8 cellular contexts compared by ENCODE assay signal in genomic region chr4:121900132-121900983, GRCh38. TPM values are rescaled to one million over a fixed set of nuclear protein-coding genes. Genes with fewer than 3 reads are reported as not detected.
DNase-seq lines count a peak whose midpoint lies in the region; ATAC-seq and TF ChIP-seq lines count a peak whose summit lies in the region.

No MANE protein-coding gene starts in this region.

- DNase-seq in ELR (ENCODE audit: low read depth) (peak; percentile 61), HT-29 (ENCODE audit: low spot score) (peak; percentile 77), RPMI7951 (ENCODE audit: low read depth) (peak; percentile 40), germinal center (ENCODE audit: low spot score) (peak; percentile 52), prostate gland (ENCODE audit: low spot score) (peak; percentile 32), NCI-H774 (lab: John Stamatoyannopoulos, UW) (no peak)
- DNase-seq in activated naive CD4-positive, alpha-beta T cell treated with Interleukin-2 at 50 U/mL for 16 hours: peak; percentile 45

- intact Hi-C loops in prostate gland (cut with DNase I): loop anchor here (5.0 kb wide), 1 partner anchor 677 kb away; no protein-coding TSS in a partner anchor

- whole genome bisulfite sequencing in prostate gland: 65% methylated on average over 4 of the region's 4 CpGs

- H3K4me1 ChIP-seq in prostate gland (replicated peaks): no peaks in the 10 kb centered on the region

- H3K36me3 ChIP-seq in prostate gland: no peaks in the 10 kb centered on the region

- ATAC-seq in GM21526 (IDR thresholded peaks at IDR 0.05; ENCODE audit: low FRiP score, unreplicated experiment): peak; percentile 87

- no peaks in the 10 kb centered on the region for H3K27me3 ChIP-seq in prostate gland (replicated peaks; ENCODE audit: insufficient read depth)

- no peaks in the 10 kb centered on the region for H3K9me3 ChIP-seq in prostate gland

- no peak overlapping the region for H3K4me3 ChIP-seq in prostate gland

- no peak overlapping the region for H3K27ac ChIP-seq in prostate gland

- TF ChIP-seq CTCF in prostate gland (IDR thresholded peaks at IDR 0.05): peak; percentile 15 to 70 (median 53)

- no peak for TF ChIP-seq POLR2A in prostate gland (IDR thresholded peaks at IDR 0.05)

RNA-seq across cellular contexts. Expression of gene BBS7, which starts 30.1 kb away (rescaled TPM):
- 7.6 and 10.0 TPM in 2 replicates for total RNA-seq in HT-29 (2014; rRNA removed; shearing (Covaris generic))
- total RNA-seq in RPMI7951 (2014; rRNA removed; shearing (Covaris generic)): 13.9 and 15.4 TPM in 2 replicates
- total RNA-seq in prostate gland: 10 to 100 TPM; 10.1 to 17.1 TPM

RNA-seq across cellular contexts. Expression of gene TRPC3, which starts 51.5 kb away (rescaled TPM):
- total RNA-seq in HT-29 (2014; rRNA removed; shearing (Covaris generic)): not detected in 2 replicates
- total RNA-seq in RPMI7951 (2014; rRNA removed; shearing (Covaris generic)): not detected in 2 replicates
- 1 to 10 TPM in 1 of 2 donors, not detected in 1; 1.5 TPM for total RNA-seq in prostate gland
